8 cellular contexts compared by ENCODE assay signal in genomic region chr10:3764626-3765375, GRCh38. TPM values are rescaled to one million over a fixed set of nuclear protein-coding genes. Genes with fewer than 3 reads are reported as not detected.
DNase-seq lines count a peak whose midpoint lies in the region; ATAC-seq, FAIRE-seq and TF ChIP-seq lines count a peak whose summit lies in the region.

No MANE protein-coding gene starts in this region.

- H3K4me2 ChIP-seq in Karpas-422 (ENCODE audit: low read depth, low read length, poor library complexity, severe bottlenecking): no peak overlapping the region

- ATAC-seq in HG02642 (IDR thresholded peaks at IDR 0.05; ENCODE audit: poor library complexity, unreplicated experiment): peak; percentile 34

- H3K27ac ChIP-seq in small intestine (ENCODE audit: low read depth in 1 of 2, low read length in 1 of 2) (peak overlapping the region; percentile 24 to 51), Karpas-422 (ENCODE audit: low read length) (no peak overlapping the region)

- no peak for TF ChIP-seq CTCF in bronchial epithelial cell (IDR thresholded peaks at IDR 0.05; ENCODE audit: insufficient read depth, low read length, severe bottlenecking)

- H3K36me3 ChIP-seq in bronchial epithelial cell (ENCODE audit: control insufficient read depth, insufficient read depth, low read length) (no peaks in the 10 kb centered on the region), small intestine (ENCODE audit: control insufficient read depth in 2 of 2, insufficient read depth in 2 of 2, low read length in 2 of 2) (no peaks in the 10 kb centered on the region), Karpas-422 (ENCODE audit: insufficient read depth, low read length) (no peaks in the 10 kb centered on the region)

- no peaks in the 10 kb centered on the region for H3K27me3 ChIP-seq in bronchial epithelial cell (ENCODE audit: control insufficient read depth, insufficient read depth, low read length)
- no peaks in the 10 kb centered on the region for H3K27me3 ChIP-seq in small intestine (ENCODE audit: control insufficient read depth in 2 of 2, insufficient read depth in 2 of 2, low read length in 2 of 2)
- H3K27me3 ChIP-seq in Karpas-422 (ENCODE audit: low read length): no peaks in the 10 kb centered on the region

- FAIRE-seq in bronchial epithelial cell (lab: Jason Lieb, UNC): no peak
- FAIRE-seq in small intestine (lab: Jason Lieb, UNC): no peak

- H3K9me3 ChIP-seq in small intestine (ENCODE audit: control insufficient read depth, low read depth): no peaks in the 10 kb centered on the region
- no peaks in the 10 kb centered on the region for H3K9me3 ChIP-seq in Karpas-422 (ENCODE audit: low read length)

- H4K20me1 ChIP-seq in Karpas-422 (ENCODE audit: insufficient read depth, low read depth, low read length): no peaks in the 10 kb centered on the region

- no peak overlapping the region for H3K9ac ChIP-seq in Karpas-422 (ENCODE audit: low read length)

- no peak overlapping the region for H2AFZ ChIP-seq in Karpas-422 (ENCODE audit: low read length)

- DNase-seq in RPMI7951 (ENCODE audit: low read depth): peak; percentile 63
- peak; percentile 50 for DNase-seq in bronchial epithelial cell (ENCODE audit: low read depth)
- no peak for DNase-seq in small intestine
- no peak for DNase-seq in anterior cingulate cortex (lab: John Stamatoyannopoulos, UW)
- no peak for DNase-seq in NCI-H1417 treated with DMSO at 0.1 percent for 48 hours (lab: John Stamatoyannopoulos, UW)
- DNase-seq in stimulated activated CD4-positive, alpha-beta T cell treated with anti-CD3 and anti-CD28 coated beads, Interleukin-4, amount 100 ng/mL, for 24 hours: no peak
- no peak for DNase-seq in Karpas-422

- WGBS in small intestine, 3 donors: 41 to 55% (median 49%) methylated on average over 11 of the region's 11 CpGs

- no peaks in the 10 kb centered on the region for H3K79me2 ChIP-seq in Karpas-422 (ENCODE audit: low read length)

- no peaks in the 10 kb centered on the region for H3K9me2 ChIP-seq in Karpas-422 (replicated peaks; ENCODE audit: insufficient read depth, low read length)

- H3K4me3 ChIP-seq in bronchial epithelial cell (ENCODE audit: low read depth, low read length) (no peak overlapping the region), small intestine (ENCODE audit: low read depth in 1 of 2, low read length in 2 of 2) (no peak overlapping the region), Karpas-422 (ENCODE audit: low read length) (no peak overlapping the region)

- H3K4me1 ChIP-seq in small intestine (ENCODE audit: control insufficient read depth in 2 of 2, insufficient read depth in 1 of 2, low read depth in 1 of 2, low read length in 1 of 2) (peaks cover 3 to 4% of the 10 kb centered on the region in 2 donors), Karpas-422 (ENCODE audit: low read length) (peaks cover 14% of the 10 kb centered on the region)

RNA-seq across cellular contexts. Expression of gene KLF6, which starts 20.2 kb away (rescaled TPM):
- total RNA-seq in RPMI7951 (2014; rRNA removed; shearing (Covaris generic)): 20.3 and 23.3 TPM in 2 replicates
- total RNA-seq in bronchial epithelial cell: 49.7 and 70.6 TPM in 2 replicates
- polyA plus RNA-seq in small intestine: 10 to 100 TPM; 47.3 to 97.7 (median 63.0) TPM
- 3.9 and 5.9 TPM in 2 replicates for total RNA-seq in Karpas-422 (2014; rRNA removed; shearing (Covaris generic); ENCODE audit: low replicate concordance)

Comparison
In these comparisons a context has a peak if more than half of its experiments do, and no peak if none do; other contexts are left out.
1. DNase-seq: peak in RPMI7951 (single experiment) and bronchial epithelial cell (single experiment); none in small intestine (single experiment), anterior cingulate cortex (0 of 58), NCI-H1417 treated with DMSO at 0.1 percent for 48 hours (single experiment), stimulated activated CD4-positive, alpha-beta T cell treated with anti-CD3 and anti-CD28 coated beads, Interleukin-4, amount 100 ng/mL, for 24 hours (single experiment) and Karpas-422 (single experiment).